8 cellular contexts compared by ENCODE assay signal in the genomic region with DNA sequence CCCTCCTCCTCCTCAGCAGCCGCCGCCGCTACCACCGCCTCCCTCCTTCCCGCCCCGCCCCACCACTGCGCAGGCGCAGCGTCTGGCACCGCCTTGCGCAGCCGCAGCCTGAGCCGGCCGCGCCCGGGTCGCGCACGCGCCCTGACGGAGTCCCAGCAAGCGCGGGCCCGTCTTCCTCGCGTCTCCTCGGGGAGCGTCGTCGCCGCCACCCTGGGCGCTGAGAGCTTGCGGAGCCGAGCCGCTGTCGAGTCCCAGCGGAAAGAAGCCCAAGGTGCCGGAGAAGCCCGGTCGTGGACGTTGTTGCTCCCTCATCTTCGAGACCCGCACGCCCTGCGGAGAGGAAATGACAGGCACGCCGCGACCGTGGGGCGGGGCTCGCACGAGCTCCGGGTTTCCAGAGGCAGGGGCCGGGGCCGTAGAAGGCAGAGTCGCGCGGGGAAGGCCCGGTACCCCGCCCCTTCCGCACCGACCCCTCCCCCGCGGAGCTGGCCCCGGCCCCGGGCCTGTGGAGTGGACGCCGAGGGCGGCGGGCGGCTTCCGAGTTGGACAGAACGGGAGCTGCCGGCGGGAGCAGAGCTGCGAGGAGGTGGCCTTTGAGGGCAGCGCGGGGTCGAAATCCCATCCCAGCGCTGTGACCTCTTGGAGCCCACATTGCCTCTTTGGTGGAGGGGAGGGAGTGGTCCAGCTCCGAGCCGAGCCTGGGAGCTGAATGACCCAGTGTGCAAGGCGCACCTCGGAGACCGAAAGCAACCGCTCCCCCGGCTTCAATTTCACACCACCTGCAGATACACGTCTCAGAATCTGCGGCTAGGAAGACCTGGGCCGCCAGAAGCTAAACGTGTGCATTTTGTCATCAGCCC. TPM values are rescaled to one million over a fixed set of nuclear protein-coding genes. Genes with fewer than 3 reads are reported as not detected.
A peak's percentile ranks its signal among the peaks of the same experiment; 100 is the strongest.
DNase-seq lines count a peak whose midpoint lies in the region; ATAC-seq and TF ChIP-seq lines count a peak whose summit lies in the region.

No MANE protein-coding gene starts in this region.

- H3K4me3 ChIP-seq in OCI-LY3 (ENCODE audit: low read length) (peak overlapping the region; percentile 99), mucosa of descending colon (peak overlapping the region; percentile 58)

- no peaks in the 10 kb centered on the region for H3K9me3 Mint-ChIP-seq in IgD-negative memory B cell

- H3K27ac ChIP-seq in OCI-LY3 (ENCODE audit: low read length): peak overlapping the region; percentile 70

- no peak overlapping the region for H2AFZ ChIP-seq in OCI-LY3 (ENCODE audit: low read depth, low read length)

- H3K9me3 ChIP-seq in OCI-LY3 (ENCODE audit: insufficient read depth, low read length) (no peaks in the 10 kb centered on the region; the same call in 1 of the 2 replicates), mucosa of descending colon (no peaks in the 10 kb centered on the region)

- no peaks in the 10 kb centered on the region for H3K27me3 ChIP-seq in OCI-LY3 (ENCODE audit: low read depth, low read length)

- DNase-seq in DMS 273 (lab: John Stamatoyannopoulos, UW; ENCODE audit: unreplicated experiment) (peak; percentile 94), activated T-cell treated with anti-CD3 and anti-CD28 coated beads for 1 hour (ENCODE audit: low read depth) (peak; percentile 98), epidermal melanocyte (ENCODE audit: insufficient read length, low spot score) (peak; percentile 99), mucosa of descending colon (peak; percentile 94 to 99 (median 98))
- DNase-seq in stimulated activated CD8-positive, alpha-beta memory T cell treated with anti-CD3 and anti-CD28 coated beads, Interleukin-2, amount 100 ng/mL, for 48 hours (ENCODE audit: low read depth in 2 of 2): peak; percentile 95 to 98

- H3K27ac Mint-ChIP-seq in IgD-negative memory B cell: peak overlapping the region; percentile 73 to 92 (median 88)

- H3K36me3 ChIP-seq in OCI-LY3 (replicated peaks; ENCODE audit: low read depth, low read length) (peaks cover 27% of the 10 kb centered on the region), mucosa of descending colon (ENCODE audit: low read depth) (no peaks in the 10 kb centered on the region)

- peaks cover 55% of the 10 kb centered on the region for H3K4me1 ChIP-seq in OCI-LY3 (ENCODE audit: low read length)
- H3K4me1 ChIP-seq in mucosa of descending colon (ENCODE audit: low read depth): peaks cover 26% of the 10 kb centered on the region

- peaks cover 61% of the 10 kb centered on the region for H3K79me2 ChIP-seq in OCI-LY3 (ENCODE audit: low read length)

- TF ChIP-seq CTCF in OCI-LY3 (IDR thresholded peaks at IDR 0.05; ENCODE audit: low read depth, low read length) (no peak), mucosa of descending colon (IDR thresholded peaks at IDR 0.05) (no peak)

- H4K20me1 ChIP-seq in OCI-LY3 (ENCODE audit: insufficient read depth, low read length): peaks cover 22% of the 10 kb centered on the region

- H3K9ac ChIP-seq in OCI-LY3 (ENCODE audit: low read length): peak overlapping the region; percentile 81

- peaks cover 3% of the 10 kb centered on the region for H3K36me3 Mint-ChIP-seq in IgD-negative memory B cell

- peak overlapping the region; percentile 85 for H3K4me2 ChIP-seq in OCI-LY3 (ENCODE audit: low read length)

- peak; percentile 38 for ATAC-seq in GM21529 (IDR thresholded peaks at IDR 0.05; ENCODE audit: unreplicated experiment)
- peak; percentile 94 for ATAC-seq in mucosa of descending colon

- no peaks in the 10 kb centered on the region for H3K27me3 Mint-ChIP-seq in IgD-negative memory B cell

- intact Hi-C loops in mucosa of descending colon (cut with DNase I, micrococcal nuclease): no loop called here

- peaks cover 58 to 66% (median 58%) of the 10 kb centered on the region in 3 donors for H3K4me1 Mint-ChIP-seq in IgD-negative memory B cell

- H3K4me3 Mint-ChIP-seq in IgD-negative memory B cell: peak overlapping the region; percentile 87 to 96 (median 94)

RNA-seq across cellular contexts. Expression of gene RAB35, which starts 0.5 kb away (rescaled TPM):
- 18.1 TPM for polyA plus RNA-seq in IgD-negative memory B cell
- 10 to 100 TPM; 50.1 to 56.5 (median 51.3) TPM for total RNA-seq in mucosa of descending colon

Comparison
In these comparisons a context has a peak if more than half of its experiments do, and no peak if none do; other contexts are left out.
1. Peak in every context shown above with its lines: DNase-seq, ATAC-seq, H3K4me3 ChIP-seq and H3K27ac ChIP-seq.